In genomic region chr5:78287833-78288232, GRCh38 we compare ENCODE assay signal across 14 cellular contexts. TPM values are rescaled to one million over a fixed set of nuclear protein-coding genes. Genes with fewer than 3 reads are reported as not detected.
A peak's percentile ranks its signal among the peaks of the same experiment; 100 is the strongest.
DNase-seq lines count a peak whose midpoint lies in the region; ATAC-seq and TF ChIP-seq lines count a peak whose summit lies in the region.
"Had no signal": no experiment of that assay in that cellular context is flagged by ENCODE, and none has a peak within 500 bp of the region (broad histone marks: within the 10 kb centered on the region; RNA-seq: fewer than 3 reads in every experiment).

No MANE protein-coding gene starts in this region.

- intact Hi-C loops in IMR-90 (cut with micrococcal nuclease), result no loop called here
- intact Hi-C loops in lower lobe of right lung (cut with DNase I), result no loop called here

- no peak overlapping the region for H2BK120ac ChIP-seq in IMR-90 (ENCODE audit: low read depth, low read length)

- no peak overlapping the region for H3K56ac ChIP-seq in IMR-90 (ENCODE audit: extremely low read depth, insufficient read depth, low read length)

- H4K20me1 ChIP-seq in IMR-90 (ENCODE audit: insufficient read depth, low read length), result peaks cover 34% of the 10 kb centered on the region; the same call in 1 of the 2 replicates

- peaks cover 37% of the 10 kb centered on the region for H3K4me1 Mint-ChIP-seq in brain

- H2BK5ac ChIP-seq in IMR-90 (ENCODE audit: low read depth, low read length, poor library complexity, severe bottlenecking), result peak overlapping the region; percentile 56

- H2BK15ac ChIP-seq in IMR-90 (ENCODE audit: low read depth, low read length), result no peak overlapping the region

- H3K14ac ChIP-seq in IMR-90 (replicated peaks; ENCODE audit: low read depth, low read length), result no peak overlapping the region

- H2AK9ac ChIP-seq in IMR-90 (replicated peaks; ENCODE audit: low read depth, low read length, poor library complexity), result no peak overlapping the region

- dilution Hi-C loops in IMR-90 (cut with HindIII; ENCODE audit: low sequenced_read_pairs, unreplicated experiment), result no loop called here

- no peak for TF ChIP-seq CTCF in AG09309 (IDR thresholded peaks at IDR 0.05; ENCODE audit: control insufficient read depth, insufficient read depth, low read depth, low read length, missing control alignments)
- no peak for TF ChIP-seq CTCF in IMR-90 (conservative IDR thresholded peaks at IDR 0.05; ENCODE audit: low read depth, low read length)
- no peak for TF ChIP-seq CTCF in brain (conservative IDR thresholded peaks at IDR 0.05)
- no peak for TF ChIP-seq CTCF in lower lobe of right lung (IDR thresholded peaks at IDR 0.05)
- TF ChIP-seq CTCF in GM13977 (IDR thresholded peaks at IDR 0.05; ENCODE audit: extremely low read depth, insufficient read depth, missing control alignments), result no peak

- no peaks in the 10 kb centered on the region for H3K27me3 Mint-ChIP-seq in brain
- H3K27me3 Mint-ChIP-seq: stimulated activated naive CD8-positive, alpha-beta T cell treated with anti-CD3 and anti-CD28 coated beads, Interleukin-15, amount 100 ng/mL, for 72 hours had no signal

- no peak for TF ChIP-seq POLR2A in IMR-90 (IDR thresholded peaks at IDR 0.05; ENCODE audit: low read depth, low read length)

- no peak overlapping the region for H2AFZ ChIP-seq in IMR-90 (replicated peaks; ENCODE audit: low read length, poor library complexity)

- no peak overlapping the region for H3K23ac ChIP-seq in IMR-90 (ENCODE audit: low read depth, low read length)

- no peak overlapping the region for H4K91ac ChIP-seq in IMR-90 (ENCODE audit: insufficient read depth, low read depth, low read length)

- in situ Hi-C loops in IMR-90 (cut with MboI; ENCODE audit: low sequenced_read_pairs), result no loop called here
- in situ Hi-C loops in GM13977 (cut with MboI; ENCODE audit: low pct_unique_long_range_greater_than_20kb, low sequenced_read_pairs, unreplicated experiment), result no loop called here

- H3K27ac ChIP-seq in IMR-90 (ENCODE audit: insufficient read depth, low read length) (no peak overlapping the region), lower lobe of right lung (no peak overlapping the region)

- peaks cover 25 to 62% of the 10 kb centered on the region in 2 experiments for H3K79me1 ChIP-seq in IMR-90 (ENCODE audit: low read depth in 1 of 2, low read length in 2 of 2)

- H2AK5ac ChIP-seq in IMR-90 (ENCODE audit: low read depth, low read length), result no peak overlapping the region

- H3K27me3 ChIP-seq in IMR-90 (ENCODE audit: control insufficient read depth, insufficient read depth, low read length), result no peaks in the 10 kb centered on the region
- H3K27me3 ChIP-seq in lower lobe of right lung (ENCODE audit: low read depth), result no peaks in the 10 kb centered on the region

- peak overlapping the region; percentile 12; the same call in 1 of the 2 replicates for H3K4me2 ChIP-seq in IMR-90 (ENCODE audit: low read depth, low read length)

- peaks cover 4% of the 10 kb centered on the region; the same call in 1 of the 2 replicates for H3K9me1 ChIP-seq in IMR-90 (ENCODE audit: insufficient read depth, low read length)

- no peak overlapping the region for H4K8ac ChIP-seq in IMR-90 (ENCODE audit: low read depth in 2 of 2, low read length in 2 of 2)

- no peak for TF ChIP-seq RAD21 in IMR-90 (IDR thresholded peaks at IDR 0.05; ENCODE audit: low read length)

- no peak overlapping the region for H4K5ac ChIP-seq in IMR-90 (ENCODE audit: low read depth, low read length)

- POLR2A ChIA-PET in IMR-90 (lab: Charles Lee; ENCODE audit: unreplicated experiment), result no interaction called here

- H3K36me3 Mint-ChIP-seq in brain, result peaks cover 4% of the 10 kb centered on the region

- BruUV-seq in IMR-90 (replicated peaks; lab: Mats Ljungman, UMichigan), result no TSS peak

- H3K9ac ChIP-seq in IMR-90 (ENCODE audit: low read depth, low read length), result no peak overlapping the region

- peak; percentile 17 for DNase-seq in AG09309 (ENCODE audit: low read depth)
- DNase-seq in IMR-90, result peak; percentile 84
- DNase-seq in lower lobe of right lung, result no peak
- DNase-seq in Ammon's horn (ENCODE audit: low spot score), result no peak
- DNase-seq in NCI-H510A (lab: John Stamatoyannopoulos, UW), result no peak
- DNase-seq in GM13977 (ENCODE audit: low spot score), result no peak
- DNase-seq: activated CD8-positive, alpha-beta memory T cell treated with anti-CD3 and anti-CD28 coated beads for 24 hours; DMS153; NCI-H1048; SHP77; small intestine; stimulated activated naive CD8-positive, alpha-beta T cell treated with anti-CD3 and anti-CD28 coated beads, Interleukin-15, amount 100 ng/mL, for 72 hours had no signal

- peak; percentile 96 for ATAC-seq in IMR-90 (ENCODE audit: low read depth)
- peak; percentile 65 to 86 for ATAC-seq in lower lobe of right lung
- ATAC-seq in GM21529 (IDR thresholded peaks at IDR 0.05; ENCODE audit: unreplicated experiment), result no peak
- ATAC-seq: stimulated activated naive CD8-positive, alpha-beta T cell treated with anti-CD3 and anti-CD28 coated beads, Interleukin-15, amount 100 ng/mL, for 72 hours had no signal

- no peak overlapping the region for H2BK20ac ChIP-seq in IMR-90 (ENCODE audit: low read depth, low read length)

- 0% methylated on average over 1 of the region's 2 CpGs; no CpG with 5 or more reads in 1 of the 2 experiments for WGBS in IMR-90 (ENCODE audit: extremely low coverage in 2 of 2, insufficient read length in 1 of 2), 2 experiments

- H3K4me3 ChIP-seq in AG09309 (ENCODE audit: control insufficient read depth, low read depth, low read length), result no peak overlapping the region
- no peak overlapping the region for H3K4me3 ChIP-seq in IMR-90 (ENCODE audit: insufficient read depth, low read depth, low read length)
- no peak overlapping the region for H3K4me3 ChIP-seq in lower lobe of right lung

- CTCF ChIA-PET in IMR-90 (lab: Yijun Ruan, JAX), result no interaction called here

- H3K9me3 Mint-ChIP-seq in brain, result no peaks in the 10 kb centered on the region

- peak overlapping the region in 3 of 5 experiments; percentile 11 to 40 (median 19) for H3K4me3 Mint-ChIP-seq in brain
- H3K4me3 Mint-ChIP-seq: stimulated activated naive CD8-positive, alpha-beta T cell treated with anti-CD3 and anti-CD28 coated beads, Interleukin-15, amount 100 ng/mL, for 72 hours had no signal

- H3K18ac ChIP-seq in IMR-90 (ENCODE audit: low read depth, low read length), result no peak overlapping the region

- H3K27ac Mint-ChIP-seq in brain, result no peak overlapping the region
- H3K27ac Mint-ChIP-seq: stimulated activated naive CD8-positive, alpha-beta T cell treated with anti-CD3 and anti-CD28 coated beads, Interleukin-15, amount 100 ng/mL, for 72 hours had no signal

- H3K9me3 ChIP-seq in IMR-90 (ENCODE audit: control insufficient read depth, insufficient read depth, low read length), result no peaks in the 10 kb centered on the region
- no peaks in the 10 kb centered on the region for H3K9me3 ChIP-seq in lower lobe of right lung

- no peaks in the 10 kb centered on the region; the same call in 1 of the 2 replicates for H3K36me3 ChIP-seq in IMR-90 (ENCODE audit: control insufficient read depth, insufficient read depth, low read length)
- no peaks in the 10 kb centered on the region for H3K36me3 ChIP-seq in lower lobe of right lung

- H3K4me1 ChIP-seq in IMR-90 (ENCODE audit: control insufficient read depth, insufficient read depth, low read length) (peaks cover 3% of the 10 kb centered on the region), lower lobe of right lung (peaks cover 10% of the 10 kb centered on the region)

- H3K4ac ChIP-seq in IMR-90 (ENCODE audit: low read depth, low read length), result no peak overlapping the region

TF ChIP-seq in IMR-90, 13 proteins besides CTCF, POLR2A, EP300 and RAD21:
- TF ChIP-seq BHLHE40 (IDR thresholded peaks at IDR 0.05; ENCODE audit: low read depth, low read length) (peak; percentile 98), FOS (IDR thresholded peaks at IDR 0.05; ENCODE audit: low read depth, low read length) (peak; percentile 25; the same call in 1 of the 2 replicates), MAFK (IDR thresholded peaks at IDR 0.05; ENCODE audit: low read depth, low read length) (peak; percentile 66), CHD1 (IDR thresholded peaks at IDR 0.05; ENCODE audit: low read depth, low read length) (no peak)

RNA-seq across cellular contexts. Expression of gene AP3B1, which starts 6.7 kb away (rescaled TPM):
- total RNA-seq in IMR-90 (2012; rRNA removed), result 59.0 and 67.8 TPM in 2 replicates
- polyA plus RNA-seq in IMR-90 (2012; rRNA removed), result 24.0 and 33.1 TPM in 2 replicates
- polyA plus RNA-seq in IMR-90 (2012; cell fraction: cytosol; rRNA removed), result 10.0 and 13.1 TPM in 2 replicates
- 5.0 and 33.9 TPM in 2 replicates for polyA plus RNA-seq in IMR-90 (2012; cell fraction: nucleus; rRNA removed; ENCODE audit: low replicate concordance)
- 19.9 TPM for polyA plus RNA-seq in brain (ENCODE audit: insufficient read depth, low read depth, low replicate concordance)
- 40.0 TPM for total RNA-seq in lower lobe of right lung

Comparison
In these comparisons a context has a peak if more than half of its experiments do, and no peak if none do; other contexts are left out.
1. DNase-seq: peak in AG09309 (single experiment) and IMR-90 (single experiment); none in lower lobe of right lung (single experiment), Ammon's horn (single experiment), NCI-H510A (single experiment) and GM13977 (single experiment).